ENCODE assay signal across 8 cellular contexts in the genomic region with DNA sequence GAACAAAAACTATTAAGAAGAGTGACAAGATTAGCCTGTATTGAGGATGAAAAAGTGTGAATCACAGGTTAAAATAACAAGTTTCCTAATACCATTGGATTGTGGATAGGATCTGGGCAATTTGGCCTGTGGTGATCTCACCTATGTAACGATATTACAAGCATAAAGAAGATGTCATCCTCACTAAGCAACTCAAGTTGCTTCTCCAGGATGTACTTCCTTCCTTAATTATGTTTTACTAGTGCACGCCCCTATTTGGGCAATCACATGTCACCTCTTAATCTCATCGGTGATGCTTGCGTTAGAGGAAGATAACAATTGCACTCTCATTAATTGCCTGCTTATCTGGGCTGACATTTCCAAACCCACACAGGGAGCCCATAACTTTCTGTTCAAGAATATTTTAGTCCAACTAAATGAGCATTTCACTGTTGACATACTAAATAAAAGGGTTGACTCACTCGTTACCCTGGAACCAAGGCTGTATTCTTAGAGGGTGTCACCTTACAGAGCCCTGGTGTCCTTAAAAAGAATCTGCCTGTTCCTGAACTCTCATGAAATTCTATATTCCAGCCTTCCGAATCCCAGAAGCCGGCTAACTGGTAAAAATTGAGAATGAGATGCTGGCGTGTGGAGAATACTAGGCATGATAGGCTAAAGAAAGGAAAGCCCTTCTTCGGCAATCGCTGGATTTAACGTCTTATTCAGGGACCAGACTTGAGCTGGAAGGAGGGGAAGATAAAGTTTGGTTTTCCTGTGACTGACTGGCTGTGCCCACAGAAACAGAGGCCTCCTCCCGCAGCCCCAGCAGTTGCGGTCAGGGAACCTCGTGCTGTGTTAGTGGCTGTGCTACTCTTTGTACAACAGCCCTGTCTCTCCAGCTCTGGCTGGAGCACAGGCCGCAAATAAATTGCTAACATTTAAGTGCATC.
DNase-seq lines count a peak whose midpoint lies in the region; ATAC-seq and TF ChIP-seq lines count a peak whose summit lies in the region.

No MANE protein-coding gene starts in this region.

- H3K4me3 ChIP-seq in astrocyte of the cerebellum (ENCODE audit: low read depth, low read length): no peak overlapping the region
- no peak overlapping the region for H3K4me3 ChIP-seq in naive thymus-derived CD4-positive, alpha-beta T cell (ENCODE audit: low read length)

- ATAC-seq in naive thymus-derived CD4-positive, alpha-beta T cell: peak; percentile 78

- H3K4me3 Mint-ChIP-seq in CD14-positive monocyte: peak overlapping the region in 1 of 2 donors; percentile 35
- H3K4me3 Mint-ChIP-seq in naive thymus-derived CD4-positive, alpha-beta T cell: peak overlapping the region in 1 of 10 donors; percentile 9

- H3K27me3 Mint-ChIP-seq in CD14-positive monocyte (ENCODE audit: low read depth in 3 of 3): no peaks in the 10 kb centered on the region
- peaks cover 6 to 42% (median 36%) of the 10 kb centered on the region in 5 donors for H3K27me3 Mint-ChIP-seq in naive thymus-derived CD4-positive, alpha-beta T cell

- H3K27ac ChIP-seq in naive thymus-derived CD4-positive, alpha-beta T cell (ENCODE audit: low read depth, low read length): no peak overlapping the region

- TF ChIP-seq CTCF in CD14-positive monocyte (IDR thresholded peaks at IDR 0.05) (no peak), astrocyte of the cerebellum (IDR thresholded peaks at IDR 0.05; ENCODE audit: low read depth, low read length, missing control alignments) (no peak)

- in situ Hi-C loops in astrocyte of the cerebellum (cut with HindIII; ENCODE audit: low sequenced_read_pairs): no loop called here

- H3K27me3 ChIP-seq in naive thymus-derived CD4-positive, alpha-beta T cell (ENCODE audit: control insufficient read depth in 2 of 2, insufficient read depth in 2 of 2, low read length in 2 of 2): no peaks in the 10 kb centered on the region

- POLR2A ChIA-PET in naive thymus-derived CD4-positive, alpha-beta T cell (lab: Charles Lee): no interaction called here

- H3K9me3 ChIP-seq in naive thymus-derived CD4-positive, alpha-beta T cell (ENCODE audit: control insufficient read depth in 2 of 3, low read length in 3 of 3): no peaks in the 10 kb centered on the region

- CTCF ChIA-PET in naive thymus-derived CD4-positive, alpha-beta T cell (lab: Charles Lee): no interaction called here

- peak overlapping the region in 5 of 7 donors; percentile 35 to 61 (median 52) for H3K27ac Mint-ChIP-seq in CD14-positive monocyte
- no peak overlapping the region for H3K27ac Mint-ChIP-seq in naive thymus-derived CD4-positive, alpha-beta T cell

- intact Hi-C loops in CD14-positive monocyte (cut with micrococcal nuclease): loop anchor here in 1 of 2 donors (10.0 kb wide), 1 partner anchor 55 kb away; no protein-coding TSS in a partner anchor
- intact Hi-C loops in naive thymus-derived CD4-positive, alpha-beta T cell (cut with micrococcal nuclease): loop anchor here in 1 of 2 donors (10.0 kb wide), 1 partner anchor 105 kb away; no protein-coding TSS in a partner anchor

- no peaks in the 10 kb centered on the region for H3K4me1 ChIP-seq in naive thymus-derived CD4-positive, alpha-beta T cell (ENCODE audit: control insufficient read depth in 2 of 2, insufficient read depth in 2 of 2, low read length in 2 of 2)

- DNase-seq in CD14-positive monocyte (ENCODE audit: low spot score) (no peak), M059J (ENCODE audit: low read depth) (peak; percentile 98), astrocyte of the cerebellum (ENCODE audit: low read depth) (peak; percentile 19), hippocampal formation (lab: John Stamatoyannopoulos, UW) (no peak), cerebellar cortex (ENCODE audit: low spot score) (no peak), epidermal melanocyte (ENCODE audit: insufficient read length, low spot score) (no peak)
- DNase-seq in naive thymus-derived CD4-positive, alpha-beta T cell: peak in 2 of 9 donors; percentile 7 to 9
- no peak for DNase-seq in stimulated activated CD4-positive, alpha-beta T cell treated with anti-CD3 and anti-CD28 coated beads, Interleukin-1b, Interleukin-23, amount 100 ng/mL, for 48 hours

- H3K4me1 Mint-ChIP-seq in CD14-positive monocyte: peaks cover 51% of the 10 kb centered on the region
- H3K4me1 Mint-ChIP-seq in naive thymus-derived CD4-positive, alpha-beta T cell: peaks cover 6 to 28% (median 14%) of the 10 kb centered on the region in 7 donors

- no peaks in the 10 kb centered on the region for H3K36me3 Mint-ChIP-seq in CD14-positive monocyte
- H3K36me3 Mint-ChIP-seq in naive thymus-derived CD4-positive, alpha-beta T cell: no peaks in the 10 kb centered on the region

- H3K36me3 ChIP-seq in naive thymus-derived CD4-positive, alpha-beta T cell (ENCODE audit: control insufficient read depth in 2 of 3, insufficient read depth in 3 of 3, low read length in 3 of 3): no peaks in the 10 kb centered on the region

- H3K9me3 Mint-ChIP-seq in CD14-positive monocyte: peaks cover 0 to 3% (median 0%) of the 10 kb centered on the region in 7 donors
- peaks cover 0 to 7% (median 0%) of the 10 kb centered on the region in 11 donors for H3K9me3 Mint-ChIP-seq in naive thymus-derived CD4-positive, alpha-beta T cell

Comparison
In these comparisons a context has a peak if more than half of its experiments do, and no peak if none do; other contexts are left out.
1. DNase-seq: peak in M059J (single experiment) and astrocyte of the cerebellum (single experiment); none in CD14-positive monocyte (single experiment), stimulated activated CD4-positive, alpha-beta T cell treated with anti-CD3 and anti-CD28 coated beads, Interleukin-1b, Interleukin-23, amount 100 ng/mL, for 48 hours (single experiment), hippocampal formation (0 of 2), cerebellar cortex (single experiment) and epidermal melanocyte (single experiment).
2. H3K27ac Mint-ChIP-seq: peak in CD14-positive monocyte (5 of 7); none in naive thymus-derived CD4-positive, alpha-beta T cell (0 of 9).